8 cellular contexts compared by ENCODE assay signal in the genomic region with DNA sequence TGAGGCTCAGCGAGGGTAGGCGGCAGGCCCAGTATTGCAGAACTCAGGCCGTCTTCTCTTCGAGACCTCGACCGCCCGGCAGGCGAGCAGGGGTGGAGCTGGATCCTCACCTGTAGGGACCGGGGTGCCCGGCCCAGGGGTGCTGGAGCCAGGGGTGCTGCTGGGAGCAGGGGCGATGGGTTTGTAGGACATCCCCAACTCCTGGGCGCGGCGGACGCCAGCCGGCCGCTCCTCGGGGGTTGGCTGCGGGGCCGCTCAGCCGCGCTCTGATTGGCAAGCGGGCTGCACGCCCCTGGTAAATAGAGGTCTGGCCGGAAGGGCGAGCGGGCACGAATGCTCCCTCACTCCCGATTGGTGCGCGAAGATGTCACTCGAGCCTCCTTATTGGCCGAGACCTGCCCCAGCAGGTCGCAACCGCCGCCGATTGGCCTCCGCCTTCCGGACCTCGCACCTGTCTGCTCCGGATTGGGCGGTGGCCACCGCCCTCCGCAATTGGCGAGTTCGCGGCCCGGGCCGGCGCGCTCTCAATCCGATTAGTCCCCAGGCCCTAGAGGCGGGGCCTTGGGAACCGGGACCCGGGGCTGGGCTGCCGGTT. TPM values are rescaled to one million over a fixed set of nuclear protein-coding genes. Genes with fewer than 3 reads are reported as not detected.
DNase-seq lines count a peak whose midpoint lies in the region; ATAC-seq and TF ChIP-seq lines count a peak whose summit lies in the region.

A gene with protein sequence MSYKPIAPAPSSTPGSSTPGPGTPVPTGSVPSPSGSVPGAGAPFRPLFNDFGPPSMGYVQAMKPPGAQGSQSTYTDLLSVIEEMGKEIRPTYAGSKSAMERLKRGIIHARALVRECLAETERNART (minus strand): TSS at position 272 of the 595 bp plus-strand sequence. CDS start 80 bp downstream, at position 192.

- ATAC-seq in HG02571 (IDR thresholded peaks at IDR 0.05; ENCODE audit: unreplicated experiment) = peak; percentile 67

- WGBS in SK-N-SH (ENCODE audit: low lambda C conversion rate) = 3% methylated on average over 21 of the region's 56 CpGs
- WGBS in suprapubic skin = 0% methylated on average over 41 of the region's 56 CpGs

- POLR2A ChIA-PET in SK-N-SH (lab: Yijun Ruan, JAX) = interaction anchor here (1.4 kb wide), 1 partner anchor 106 kb away, joined by 5 read pairs; a partner anchor contains a TSS

- no peak for TF ChIP-seq POLR2A in suprapubic skin (IDR thresholded peaks at IDR 0.05)

- H3K4me3 ChIP-seq in SK-N-SH (ENCODE audit: low read depth in 2 of 2, low read length in 1 of 2) = peak within 1 kb of the TSS; percentile 68 to 89
- H3K4me3 ChIP-seq in suprapubic skin = peak within 1 kb of the TSS; percentile 80

- no peaks in the 10 kb centered on the region for H3K9me2 ChIP-seq in SK-N-SH

- peaks cover 0 to 6% of the 10 kb centered on the region in 2 experiments for H3K36me3 ChIP-seq in SK-N-SH (replicated peaks in 1 of 2; ENCODE audit: control insufficient read depth in 1 of 2, insufficient read depth in 2 of 2, low read length in 1 of 2)
- H3K36me3 ChIP-seq in suprapubic skin = no peaks in the 10 kb centered on the region

- H3K79me2 ChIP-seq in SK-N-SH (ENCODE audit: insufficient read depth) = peaks cover 26% of the 10 kb centered on the region

- H3K4me2 ChIP-seq in SK-N-SH = peak within 1 kb of the TSS; percentile 95

- TF ChIP-seq CTCF in SK-N-SH (IDR thresholded peaks at IDR 0.05) (no peak), suprapubic skin (IDR thresholded peaks at IDR 0.05) (no peak)

- peak within 1 kb of the TSS; percentile 77 for H3K9ac ChIP-seq in SK-N-SH

- H3K27ac ChIP-seq in SK-N-SH (ENCODE audit: low read depth in 2 of 2, low read length in 1 of 2) = peak within 1 kb of the TSS; percentile 89 to 96
- peak within 1 kb of the TSS; percentile 95 for H3K27ac ChIP-seq in suprapubic skin

- H3K27me3 ChIP-seq in SK-N-SH (ENCODE audit: insufficient read depth) (no peaks in the 10 kb centered on the region; the same call in 1 of the 2 replicates), suprapubic skin (no peaks in the 10 kb centered on the region)

- H3K4me1 ChIP-seq in SK-N-SH (ENCODE audit: control insufficient read depth in 1 of 2, insufficient read depth in 2 of 2, low read depth in 1 of 2, low read length in 1 of 2) (peaks cover 10 to 36% of the 10 kb centered on the region in 2 experiments), suprapubic skin (peaks cover 53% of the 10 kb centered on the region)

- peaks cover 22% of the 10 kb centered on the region for H3F3A ChIP-seq in SK-N-SH (replicated peaks; ENCODE audit: insufficient read depth)

- TF ChIP-seq EP300 in SK-N-SH (IDR thresholded peaks at IDR 0.05; ENCODE audit: borderline replicate concordance in 1 of 2, low read depth in 1 of 2, low read length in 1 of 2) (no peak), suprapubic skin (IDR thresholded peaks at IDR 0.05) (no peak)

- CTCF ChIA-PET in SK-N-SH (lab: Yijun Ruan, JAX) = interaction anchor here (1.1 kb wide), 1 partner anchor 15 kb away, joined by 3 read pairs; no protein-coding TSS in a partner anchor

- H4K20me1 ChIP-seq in SK-N-SH (ENCODE audit: insufficient read depth) = peaks cover 9% of the 10 kb centered on the region

- peak within 1 kb of the TSS; percentile 81 for H2AFZ ChIP-seq in SK-N-SH (ENCODE audit: low read depth)

- TF ChIP-seq RAD21 in SK-N-SH (IDR thresholded peaks at IDR 0.05; ENCODE audit: low read length) = no peak

- DNase-seq in GM04504 (ENCODE audit: low read depth) (peak; percentile 99), NCI-H1048 (lab: John Stamatoyannopoulos, UW) (peak; percentile 98), SK-N-SH (peak; percentile 97), germinal center (ENCODE audit: low spot score) (peak; percentile 99), nucleus accumbens (lab: John Stamatoyannopoulos, UW) (peak; percentile 88 to 99 (median 97)), suprapubic skin (ENCODE audit: low spot score in 2 of 2) (peak; percentile 99)
- DNase-seq in activated naive CD4-positive, alpha-beta T cell treated with anti-CD3 and anti-CD28 coated beads, Interleukin-2, amount 50 U/mL, for 16 hours = peak; percentile 98

- H3K9me3 ChIP-seq in SK-N-SH = no peaks in the 10 kb centered on the region
- no peaks in the 10 kb centered on the region for H3K9me3 ChIP-seq in suprapubic skin

TF ChIP-seq in SK-N-SH, 30 proteins besides CTCF, POLR2A, EP300 and RAD21:
- TF ChIP-seq RCOR1 (IDR thresholded peaks at IDR 0.05; ENCODE audit: low read length) (peak; percentile 40; the same call in 1 of the 2 replicates), TEAD4 (IDR thresholded peaks at IDR 0.05; ENCODE audit: borderline replicate concordance, insufficient read depth) (no peak), FOXJ3 (CRISPR knock-in tag; IDR thresholded peaks at IDR 0.05) (no peak), RFX5 (IDR thresholded peaks at IDR 0.05; ENCODE audit: low read length) (peak; percentile 84), FOXM1 (IDR thresholded peaks at IDR 0.05; ENCODE audit: low read depth) (no peak), ELF1 (IDR thresholded peaks at IDR 0.05) (0 out of 2 replicates have a peak, but pooled peaks have one; percentile 47), SIN3A (IDR thresholded peaks at IDR 0.05; ENCODE audit: borderline replicate concordance, low read depth, low read length) (peak; percentile 56; the same call in 1 of the 2 replicates), NFIC (IDR thresholded peaks at IDR 0.05; ENCODE audit: borderline replicate concordance) (no peak), MXI1 (IDR thresholded peaks at IDR 0.05; ENCODE audit: low read depth, low read length) (no peak), FOSL2 (IDR thresholded peaks at IDR 0.05; ENCODE audit: borderline replicate concordance, low read depth) (no peak), GABPA (IDR thresholded peaks at IDR 0.05; ENCODE audit: low read depth) (peak; percentile 75), CHD2 (IDR thresholded peaks at IDR 0.05; ENCODE audit: low read length, partially characterized antibody) (peak; percentile 91)
- TF ChIP-seq, protein P1, sequence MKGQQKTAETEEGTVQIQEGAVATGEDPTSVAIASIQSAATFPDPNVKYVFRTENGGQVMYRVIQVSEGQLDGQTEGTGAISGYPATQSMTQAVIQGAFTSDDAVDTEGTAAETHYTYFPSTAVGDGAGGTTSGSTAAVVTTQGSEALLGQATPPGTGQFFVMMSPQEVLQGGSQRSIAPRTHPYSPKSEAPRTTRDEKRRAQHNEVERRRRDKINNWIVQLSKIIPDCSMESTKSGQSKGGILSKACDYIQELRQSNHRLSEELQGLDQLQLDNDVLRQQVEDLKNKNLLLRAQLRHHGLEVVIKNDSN (IDR thresholded peaks at IDR 0.05; ENCODE audit: borderline replicate concordance, low read depth) = no peak
- TF ChIP-seq, protein P2, sequence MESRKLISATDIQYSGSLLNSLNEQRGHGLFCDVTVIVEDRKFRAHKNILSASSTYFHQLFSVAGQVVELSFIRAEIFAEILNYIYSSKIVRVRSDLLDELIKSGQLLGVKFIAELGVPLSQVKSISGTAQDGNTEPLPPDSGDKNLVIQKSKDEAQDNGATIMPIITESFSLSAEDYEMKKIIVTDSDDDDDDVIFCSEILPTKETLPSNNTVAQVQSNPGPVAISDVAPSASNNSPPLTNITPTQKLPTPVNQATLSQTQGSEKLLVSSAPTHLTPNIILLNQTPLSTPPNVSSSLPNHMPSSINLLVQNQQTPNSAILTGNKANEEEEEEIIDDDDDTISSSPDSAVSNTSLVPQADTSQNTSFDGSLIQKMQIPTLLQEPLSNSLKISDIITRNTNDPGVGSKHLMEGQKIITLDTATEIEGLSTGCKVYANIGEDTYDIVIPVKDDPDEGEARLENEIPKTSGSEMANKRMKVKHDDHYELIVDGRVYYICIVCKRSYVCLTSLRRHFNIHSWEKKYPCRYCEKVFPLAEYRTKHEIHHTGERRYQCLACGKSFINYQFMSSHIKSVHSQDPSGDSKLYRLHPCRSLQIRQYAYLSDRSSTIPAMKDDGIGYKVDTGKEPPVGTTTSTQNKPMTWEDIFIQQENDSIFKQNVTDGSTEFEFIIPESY (IDR thresholded peaks at IDR 0.05; ENCODE audit: borderline replicate concordance, low read depth) = no peak
- TF ChIP-seq, protein P3, sequence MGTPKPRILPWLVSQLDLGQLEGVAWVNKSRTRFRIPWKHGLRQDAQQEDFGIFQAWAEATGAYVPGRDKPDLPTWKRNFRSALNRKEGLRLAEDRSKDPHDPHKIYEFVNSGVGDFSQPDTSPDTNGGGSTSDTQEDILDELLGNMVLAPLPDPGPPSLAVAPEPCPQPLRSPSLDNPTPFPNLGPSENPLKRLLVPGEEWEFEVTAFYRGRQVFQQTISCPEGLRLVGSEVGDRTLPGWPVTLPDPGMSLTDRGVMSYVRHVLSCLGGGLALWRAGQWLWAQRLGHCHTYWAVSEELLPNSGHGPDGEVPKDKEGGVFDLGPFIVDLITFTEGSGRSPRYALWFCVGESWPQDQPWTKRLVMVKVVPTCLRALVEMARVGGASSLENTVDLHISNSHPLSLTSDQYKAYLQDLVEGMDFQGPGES (IDR thresholded peaks at IDR 0.05; ENCODE audit: low read depth, low read length) = peak; percentile 98
- TF ChIP-seq, protein P4, sequence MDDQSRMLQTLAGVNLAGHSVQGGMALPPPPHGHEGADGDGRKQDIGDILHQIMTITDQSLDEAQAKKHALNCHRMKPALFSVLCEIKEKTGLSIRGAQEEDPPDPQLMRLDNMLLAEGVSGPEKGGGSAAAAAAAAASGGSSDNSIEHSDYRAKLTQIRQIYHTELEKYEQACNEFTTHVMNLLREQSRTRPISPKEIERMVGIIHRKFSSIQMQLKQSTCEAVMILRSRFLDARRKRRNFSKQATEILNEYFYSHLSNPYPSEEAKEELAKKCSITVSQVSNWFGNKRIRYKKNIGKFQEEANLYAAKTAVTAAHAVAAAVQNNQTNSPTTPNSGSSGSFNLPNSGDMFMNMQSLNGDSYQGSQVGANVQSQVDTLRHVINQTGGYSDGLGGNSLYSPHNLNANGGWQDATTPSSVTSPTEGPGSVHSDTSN (IDR thresholded peaks at IDR 0.05) = peak; percentile 99
- TF ChIP-seq, protein P5, sequence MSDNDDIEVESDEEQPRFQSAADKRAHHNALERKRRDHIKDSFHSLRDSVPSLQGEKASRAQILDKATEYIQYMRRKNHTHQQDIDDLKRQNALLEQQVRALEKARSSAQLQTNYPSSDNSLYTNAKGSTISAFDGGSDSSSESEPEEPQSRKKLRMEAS (IDR thresholded peaks at IDR 0.05; ENCODE audit: low read depth) = peak; percentile 71; the same call in 1 of the 2 replicates
TF ChIP-seq in SK-N-SH: peak in this region for 9.

RNA-seq across cellular contexts. Expression of the gene that starts here (rescaled TPM):
- polyA plus RNA-seq in SK-N-SH (2012; rRNA removed) = 32.8 and 47.9 TPM in 2 replicates
- polyA plus RNA-seq in SK-N-SH (2012; cell fraction: cytosol; rRNA removed) = 18.5 and 30.3 TPM in 2 replicates
- polyA plus RNA-seq in SK-N-SH (2012; cell fraction: nucleus; rRNA removed) = 61.4 and 65.8 TPM in 2 replicates
- total RNA-seq in suprapubic skin = 10 to 100 TPM; 16.7 to 44.6 (median 30.9) TPM

Comparison
In these comparisons a context has a peak if more than half of its experiments do, and no peak if none do; other contexts are left out.
1. Peak in every context shown above with its lines: DNase-seq, ATAC-seq, H3K4me3 ChIP-seq and H3K27ac ChIP-seq.